9 cellular contexts compared by ENCODE assay signal in genomic region chr2:42975358-42975717, GRCh38.
DNase-seq lines count a peak whose midpoint lies in the region; TF ChIP-seq lines count a peak whose summit lies in the region.
"Had no signal": no experiment of that assay in that cellular context is flagged by ENCODE, and none has a peak within 500 bp of the region (broad histone marks: within the 10 kb centered on the region; RNA-seq: fewer than 3 reads in every experiment).

No MANE protein-coding gene starts in this region.

- TF ChIP-seq POLR2A in ovary (IDR thresholded peaks at IDR 0.05), result peak; percentile 7

- H3K36me3 ChIP-seq in SJCRH30 (no peaks in the 10 kb centered on the region), ovary (no peaks in the 10 kb centered on the region)

- peak overlapping the region; percentile 53 for H3K4me3 ChIP-seq in AG10803 (ENCODE audit: low read length)
- H3K4me3 ChIP-seq in SJCRH30, result peak overlapping the region; percentile 42
- peak overlapping the region; percentile 40 for H3K4me3 ChIP-seq in fibroblast of villous mesenchyme (ENCODE audit: low read depth, low read length)
- peak overlapping the region; percentile 35 for H3K4me3 ChIP-seq in ovary

- H3K27ac ChIP-seq in SJCRH30, result no peak overlapping the region
- H3K27ac ChIP-seq in ovary, result peak overlapping the region; percentile 64 to 90

- TF ChIP-seq EP300 in ovary (IDR thresholded peaks at IDR 0.05), result no peak

- TF ChIP-seq CTCF in AG10803 (conservative IDR thresholded peaks at IDR 0.05; ENCODE audit: low read length), result no peak
- no peak for TF ChIP-seq CTCF in fibroblast of villous mesenchyme (IDR thresholded peaks at IDR 0.05; ENCODE audit: insufficient read depth, low read depth, low read length)
- TF ChIP-seq CTCF in ovary (IDR thresholded peaks at IDR 0.05), result no peak

- H3K4me1 ChIP-seq in SJCRH30 (peaks cover 9% of the 10 kb centered on the region; the same call in 1 of the 2 replicates), ovary (ENCODE audit: insufficient read depth) (peaks cover 16% of the 10 kb centered on the region)

- intact Hi-C loops in ovary (cut with DNase I), result loop anchor here (2.0 to 10.0 kb wide), 8 partner anchors 42 to 509 kb away; partner anchors contain the start of gene ZFP36L2 (in 1 of the 4)

- WGBS in ovary, 3 donors, result 3 to 5% (median 3%) methylated on average over 13 of the region's 13 CpGs

- H3K27me3 ChIP-seq in SJCRH30, result no peaks in the 10 kb centered on the region; the same call in 1 of the 2 replicates
- H3K27me3 ChIP-seq in ovary, result no peaks in the 10 kb centered on the region

- DNase-seq in AG10803 (ENCODE audit: low read depth) (no peak), SJCRH30 (no peak), fibroblast of villous mesenchyme (ENCODE audit: low read depth) (no peak), ovary (peak in 1 of 5 donors; percentile 57), SKM-1 (lab: John Stamatoyannopoulos, UW; ENCODE audit: unreplicated experiment) (no peak), T1000 (lab: John Stamatoyannopoulos, UW) (no peak)
- DNase-seq in activated CD4-positive, alpha-beta T cell treated with anti-CD3 and anti-CD28 coated beads for 1 hour, result no peak
- no peak for DNase-seq in stimulated activated CD4-positive, alpha-beta T cell treated with anti-CD3 and anti-CD28 coated beads, Interleukin-4, amount 100 ng/mL, for 1 hour
- DNase-seq: NK-92 treated with Interleukin-12 subunit alpha and Interleukin-12 subunit beta, amount 100 ng/mL, for 24 hours had no signal

- no peaks in the 10 kb centered on the region for H3K9me3 ChIP-seq in SJCRH30 (replicated peaks)
- H3K9me3 ChIP-seq in ovary, result no peaks in the 10 kb centered on the region
